In the genomic region with DNA sequence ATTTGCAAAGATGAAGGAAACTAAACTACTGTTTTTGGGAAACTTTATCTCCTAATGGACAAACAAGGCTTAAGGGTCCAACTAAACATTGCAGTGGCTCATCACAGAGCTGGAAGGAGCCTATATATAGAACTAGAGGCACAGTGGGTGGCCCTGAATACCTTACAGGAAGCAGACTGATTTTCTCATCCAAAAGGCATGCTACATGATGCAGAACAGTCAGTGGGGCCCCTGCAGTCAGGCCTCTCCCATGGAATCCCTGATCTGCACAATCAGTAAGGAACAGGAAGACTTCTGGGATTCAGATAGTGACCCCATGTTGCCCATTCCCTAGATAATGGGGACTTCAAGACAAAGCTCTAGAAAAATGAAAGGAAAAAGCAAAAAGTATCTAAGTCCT, we compare ENCODE assay signal across 10 cellular contexts. TPM values are rescaled to one million over a fixed set of nuclear protein-coding genes. Genes with fewer than 3 reads are reported as not detected.
DNase-seq lines count a peak whose midpoint lies in the region; ATAC-seq, FAIRE-seq and TF ChIP-seq lines count a peak whose summit lies in the region.
"Had no signal": no experiment of that assay in that cellular context is flagged by ENCODE, and none has a peak within 500 bp of the region (broad histone marks: within the 10 kb centered on the region; RNA-seq: fewer than 3 reads in every experiment).

No MANE protein-coding gene starts in this region.

- H3K27me3 ChIP-seq in DND-41 (ENCODE audit: insufficient read depth, low read length, poor library complexity) = no peaks in the 10 kb centered on the region
- H3K27me3 ChIP-seq in IMR-90 (ENCODE audit: control insufficient read depth, insufficient read depth, low read length) = no peaks in the 10 kb centered on the region
- H3K27me3 ChIP-seq in astrocyte (ENCODE audit: insufficient read depth, low read length) = no peaks in the 10 kb centered on the region
- no peaks in the 10 kb centered on the region for H3K27me3 ChIP-seq in suprapubic skin
- no peaks in the 10 kb centered on the region for H3K27me3 ChIP-seq in aorta (ENCODE audit: control insufficient read depth in 1 of 2, insufficient read depth in 2 of 2, low read length in 1 of 2)

- H3K4me3 Mint-ChIP-seq in astrocyte (ENCODE audit: unreplicated experiment) (peak overlapping the region; percentile 96), mesothelial cell of epicardium (peak overlapping the region; percentile 24)
- H3K4me3 Mint-ChIP-seq: activated naive CD4-positive, alpha-beta T cell treated with anti-CD3 and anti-CD28 coated beads for 36 hours had no signal

- intact Hi-C loops in IMR-90 (cut with micrococcal nuclease) = loop anchor here (5.0 kb wide), 1 partner anchor 275 kb away; no protein-coding TSS in a partner anchor
- intact Hi-C loops in aorta (cut with DNase I) = loop anchor here in 1 of 2 donors (5.0 kb wide), 1 partner anchor 35 kb away; the partner anchor contains the start of gene TMBIM4

- H2BK120ac ChIP-seq in IMR-90 (ENCODE audit: low read depth, low read length) = peak overlapping the region; percentile 63

- no peak for FAIRE-seq in astrocyte (lab: Jason Lieb, UNC)

- H4K91ac ChIP-seq in IMR-90 (ENCODE audit: insufficient read depth, low read depth, low read length) = peak overlapping the region; percentile 10

- peak overlapping the region; percentile 80 for H2BK5ac ChIP-seq in IMR-90 (ENCODE audit: low read depth, low read length, poor library complexity, severe bottlenecking)

- DNase-seq in DND-41 = no peak
- peak; percentile 94 for DNase-seq in IMR-90
- DNase-seq in astrocyte (ENCODE audit: low read depth) = peak; percentile 82
- no peak for DNase-seq in mesothelial cell of epicardium (ENCODE audit: low spot score in 2 of 2, unreplicated experiment in 2 of 2)
- no peak for DNase-seq in suprapubic skin (ENCODE audit: low spot score in 2 of 2)
- no peak for DNase-seq in MV-4-11 (lab: John Stamatoyannopoulos, UW)
- DNase-seq in Kasumi-1 (lab: John Stamatoyannopoulos, UW) = no peak
- no peak for DNase-seq in aorta
- DNase-seq: activated naive CD4-positive, alpha-beta T cell treated with anti-CD3 and anti-CD28 coated beads for 36 hours; stimulated activated CD4-positive, alpha-beta T cell treated with anti-CD3 and anti-CD28 coated beads, Interleukin-4, amount 100 ng/mL, for 24 hours had no signal

- H3K27me3 Mint-ChIP-seq in astrocyte (ENCODE audit: low read depth, unreplicated experiment) = no peaks in the 10 kb centered on the region
- no peaks in the 10 kb centered on the region for H3K27me3 Mint-ChIP-seq in mesothelial cell of epicardium (ENCODE audit: low read depth)

- H3K9me1 ChIP-seq in IMR-90 (ENCODE audit: insufficient read depth, low read length) = no peaks in the 10 kb centered on the region

- H3K27ac ChIP-seq in DND-41 (ENCODE audit: low read length) = peak overlapping the region; percentile 35; the same call in 1 of the 2 replicates
- H3K27ac ChIP-seq in IMR-90 (ENCODE audit: insufficient read depth, low read length) = peak overlapping the region; percentile 29; the same call in 1 of the 2 replicates
- H3K27ac ChIP-seq in astrocyte (ENCODE audit: low read depth, low read length) = peak overlapping the region; percentile 60
- no peak overlapping the region for H3K27ac ChIP-seq in suprapubic skin
- no peak overlapping the region for H3K27ac ChIP-seq in aorta (ENCODE audit: low read depth in 1 of 2, low read length in 2 of 2)

- H3K9me3 ChIP-seq in DND-41 (ENCODE audit: insufficient read depth, low read length, severe bottlenecking) (no peaks in the 10 kb centered on the region), IMR-90 (ENCODE audit: control insufficient read depth, insufficient read depth, low read length) (no peaks in the 10 kb centered on the region), astrocyte (ENCODE audit: insufficient read depth, low read depth, low read length) (no peaks in the 10 kb centered on the region), suprapubic skin (no peaks in the 10 kb centered on the region), aorta (ENCODE audit: control insufficient read depth, low read length) (no peaks in the 10 kb centered on the region)

- peaks cover 44% of the 10 kb centered on the region for H3K4me1 ChIP-seq in DND-41 (ENCODE audit: insufficient read depth, low read length)
- H3K4me1 ChIP-seq in IMR-90 (ENCODE audit: control insufficient read depth, insufficient read depth, low read length) = peaks cover 5% of the 10 kb centered on the region; the same call in 1 of the 2 replicates
- peaks cover 15% of the 10 kb centered on the region for H3K4me1 ChIP-seq in astrocyte (ENCODE audit: insufficient read depth, low read length)
- H3K4me1 ChIP-seq in suprapubic skin = peaks cover 21% of the 10 kb centered on the region
- peaks cover 2 to 6% of the 10 kb centered on the region in 2 donors for H3K4me1 ChIP-seq in aorta (ENCODE audit: control insufficient read depth in 1 of 2, insufficient read depth in 2 of 2, low read length in 2 of 2)

- H2BK15ac ChIP-seq in IMR-90 (ENCODE audit: low read depth, low read length) = peak overlapping the region; percentile 0; the same call in 1 of the 3 replicates

- no peaks in the 10 kb centered on the region for H3K9me3 Mint-ChIP-seq in astrocyte (ENCODE audit: unreplicated experiment)
- H3K9me3 Mint-ChIP-seq in mesothelial cell of epicardium = peaks cover 6% of the 10 kb centered on the region
- H3K9me3 Mint-ChIP-seq: activated naive CD4-positive, alpha-beta T cell treated with anti-CD3 and anti-CD28 coated beads for 36 hours had no signal

- H3K4me2 ChIP-seq in DND-41 (ENCODE audit: insufficient read depth, low read length) (peak overlapping the region; percentile 94), IMR-90 (ENCODE audit: low read depth, low read length) (peak overlapping the region; percentile 53; the same call in 1 of the 2 replicates), astrocyte (ENCODE audit: low read length) (peak overlapping the region; percentile 91)

- peak overlapping the region; percentile 28; the same call in 1 of the 2 replicates for H4K5ac ChIP-seq in IMR-90 (ENCODE audit: low read depth, low read length)

- 0 out of 2 replicates have a peak overlapping the region, but pooled peaks have one; percentile 21 for H3K9ac ChIP-seq in DND-41 (ENCODE audit: low read depth, low read length)
- H3K9ac ChIP-seq in IMR-90 (ENCODE audit: low read depth, low read length) = no peak overlapping the region
- peak overlapping the region; percentile 94 for H3K9ac ChIP-seq in astrocyte (ENCODE audit: low read length)

- H2AK5ac ChIP-seq in IMR-90 (ENCODE audit: low read depth, low read length) = peak overlapping the region; percentile 50; the same call in 1 of the 2 replicates

- H2AFZ ChIP-seq in DND-41 (ENCODE audit: low read depth, low read length) = no peak overlapping the region
- H2AFZ ChIP-seq in IMR-90 (replicated peaks; ENCODE audit: low read length, poor library complexity) = no peak overlapping the region
- H2AFZ ChIP-seq in astrocyte (ENCODE audit: low read depth, low read length) = no peak overlapping the region

- H3K36me3 ChIP-seq in DND-41 (ENCODE audit: insufficient read depth, low read length) (peaks cover 44% of the 10 kb centered on the region), IMR-90 (ENCODE audit: control insufficient read depth, insufficient read depth, low read length) (peaks cover 2% of the 10 kb centered on the region; the same call in 1 of the 2 replicates), astrocyte (ENCODE audit: insufficient read depth, low read length) (peaks cover 16% of the 10 kb centered on the region), suprapubic skin (peaks cover 27% of the 10 kb centered on the region), aorta (ENCODE audit: control insufficient read depth in 1 of 2, insufficient read depth in 2 of 2, low read length in 1 of 2) (peaks cover 2 to 3% of the 10 kb centered on the region in 2 donors)

- in situ Hi-C loops in IMR-90 (cut with MboI; ENCODE audit: low sequenced_read_pairs) = no loop called here

- peaks cover 55% of the 10 kb centered on the region for H3K79me2 ChIP-seq in DND-41 (ENCODE audit: insufficient read depth, low read length)
- peaks cover 39% of the 10 kb centered on the region for H3K79me2 ChIP-seq in astrocyte (ENCODE audit: insufficient read depth, low read length)

- H3K23ac ChIP-seq in IMR-90 (ENCODE audit: low read depth, low read length) = no peak overlapping the region

- peaks cover 15 to 37% of the 10 kb centered on the region in 2 experiments for H3K79me1 ChIP-seq in IMR-90 (ENCODE audit: low read depth in 1 of 2, low read length in 2 of 2)

- TF ChIP-seq POLR2A in IMR-90 (IDR thresholded peaks at IDR 0.05; ENCODE audit: low read depth, low read length) (0 out of 2 replicates have a peak, but pooled peaks have one; percentile 26), suprapubic skin (IDR thresholded peaks at IDR 0.05) (no peak)

- CTCF ChIA-PET in IMR-90 (lab: Yijun Ruan, JAX) = interaction anchor here (1.1 kb wide), 1 partner anchor 13 kb away, joined by 5 read pairs; no protein-coding TSS in a partner anchor

- H4K20me1 ChIP-seq in DND-41 (ENCODE audit: insufficient read depth, low read length) = 0 out of 2 replicates have a peak, but pooled peaks cover 2% of the 10 kb centered on the region
- no peaks in the 10 kb centered on the region for H4K20me1 ChIP-seq in IMR-90 (ENCODE audit: insufficient read depth, low read length)
- H4K20me1 ChIP-seq in astrocyte (ENCODE audit: insufficient read depth, low read length) = peaks cover 7% of the 10 kb centered on the region

- no peak overlapping the region for H3K56ac ChIP-seq in IMR-90 (ENCODE audit: extremely low read depth, insufficient read depth, low read length)

- TF ChIP-seq CTCF in DND-41 (IDR thresholded peaks at IDR 0.05; ENCODE audit: borderline replicate concordance, extremely low read depth, low read length, poor library complexity, severe bottlenecking) (no peak), IMR-90 (conservative IDR thresholded peaks at IDR 0.05; ENCODE audit: low read depth, low read length) (no peak), astrocyte (IDR thresholded peaks at IDR 0.05; ENCODE audit: insufficient read depth, low read depth, low read length) (no peak), mesothelial cell of epicardium (IDR thresholded peaks at IDR 0.05; ENCODE audit: unreplicated experiment) (no peak), suprapubic skin (IDR thresholded peaks at IDR 0.05) (no peak)

- peak overlapping the region; percentile 64 for H2BK20ac ChIP-seq in IMR-90 (ENCODE audit: low read depth, low read length)

- H3K36me3 Mint-ChIP-seq in astrocyte (ENCODE audit: low read depth, unreplicated experiment) (peaks cover 4% of the 10 kb centered on the region), mesothelial cell of epicardium (peaks cover 15% of the 10 kb centered on the region)

- H3K14ac ChIP-seq in IMR-90 (replicated peaks; ENCODE audit: low read depth, low read length) = 0 out of 2 replicates have a peak overlapping the region, but pooled peaks have one; percentile 10

- POLR2A ChIA-PET in IMR-90 (lab: Charles Lee; ENCODE audit: unreplicated experiment) = no interaction called here

- peak overlapping the region; percentile 84 for H3K4ac ChIP-seq in IMR-90 (ENCODE audit: low read depth, low read length)

- BruUV-seq in IMR-90 (replicated peaks; lab: Mats Ljungman, UMichigan) = no TSS peak

- ATAC-seq in DND-41 (ENCODE audit: insufficient read depth, low read depth) = no peak
- peak; percentile 79 for ATAC-seq in IMR-90 (ENCODE audit: low read depth)
- ATAC-seq in aorta (ENCODE audit: low FRiP score) = no peak

- TF ChIP-seq EP300 in suprapubic skin (IDR thresholded peaks at IDR 0.05) = no peak

- H3K4me3 ChIP-seq in DND-41 (ENCODE audit: low read depth in 1 of 2, low read length in 2 of 2) (peak overlapping the region in 1 of 2 experiments; percentile 76; a peak in 2 of 4 replicates), IMR-90 (ENCODE audit: insufficient read depth, low read depth, low read length) (no peak overlapping the region), astrocyte (ENCODE audit: insufficient read depth, low read depth, low read length) (no peak overlapping the region), suprapubic skin (no peak overlapping the region), aorta (ENCODE audit: low read length in 2 of 2) (no peak overlapping the region)

- H3K18ac ChIP-seq in IMR-90 (ENCODE audit: low read depth, low read length) = peak overlapping the region; percentile 38; the same call in 1 of the 2 replicates

- no peak overlapping the region for H2AK9ac ChIP-seq in IMR-90 (replicated peaks; ENCODE audit: low read depth, low read length, poor library complexity)

- peak overlapping the region; percentile 94 for H3K27ac Mint-ChIP-seq in astrocyte (ENCODE audit: unreplicated experiment)
- peak overlapping the region; percentile 69 for H3K27ac Mint-ChIP-seq in mesothelial cell of epicardium
- H3K27ac Mint-ChIP-seq: activated naive CD4-positive, alpha-beta T cell treated with anti-CD3 and anti-CD28 coated beads for 36 hours had no signal

- no peak for TF ChIP-seq RAD21 in IMR-90 (IDR thresholded peaks at IDR 0.05; ENCODE audit: low read length)

- dilution Hi-C loops in IMR-90 (cut with HindIII; ENCODE audit: low sequenced_read_pairs, unreplicated experiment) = no loop called here

- peak overlapping the region in 1 of 2 experiments; percentile 32; a peak in 1 of 4 replicates for H4K8ac ChIP-seq in IMR-90 (ENCODE audit: low read depth in 2 of 2, low read length in 2 of 2)

- H3K4me1 Mint-ChIP-seq in astrocyte (ENCODE audit: low read depth, unreplicated experiment) (peaks cover 26% of the 10 kb centered on the region), mesothelial cell of epicardium (peaks cover 39% of the 10 kb centered on the region)

RNA-seq across cellular contexts. Expression of gene LLPH, which starts 1.9 kb away (rescaled TPM):
- total RNA-seq in IMR-90 (2012; rRNA removed) = 2.7 and 9.2 TPM in 2 replicates
- 13.0 and 17.0 TPM in 2 replicates for polyA plus RNA-seq in IMR-90 (2012; rRNA removed)
- polyA plus RNA-seq in IMR-90 (2012; cell fraction: cytosol; rRNA removed) = 0.54 and 0.95 TPM in 2 replicates
- 0.14 and 2.2 TPM in 2 replicates for polyA plus RNA-seq in IMR-90 (2012; cell fraction: nucleus; rRNA removed; ENCODE audit: low replicate concordance)
- total RNA-seq in astrocyte = 34.6 and 37.3 TPM in 2 replicates
- total RNA-seq in mesothelial cell of epicardium = 21.0 to 22.8 TPM (median 22.8 TPM) in 3 replicates
- 1 to 10 TPM; 6.4 to 8.3 (median 6.7) TPM for total RNA-seq in suprapubic skin
- 10 to 100 TPM; 16.1 to 19.0 TPM for total RNA-seq in aorta
- polyA plus RNA-seq in aorta = 10 to 100 TPM; 18.0 to 26.5 TPM

RNA-seq across cellular contexts. Expression of gene TMBIM4, which starts 37.4 kb away (rescaled TPM):
- total RNA-seq in IMR-90 (2012; rRNA removed) (59.3 and 89.7 TPM in 2 replicates), astrocyte (41.2 and 41.5 TPM in 2 replicates), mesothelial cell of epicardium (31.0 to 31.9 TPM (median 31.4 TPM) in 3 replicates), suprapubic skin (100 to 1,000 TPM in 2 of 4 donors, 10 to 100 TPM in 2; 48.6 to 136 (median 108) TPM), aorta (100 to 1,000 TPM; 100 to 112 TPM)
- polyA plus RNA-seq in IMR-90 (2012; rRNA removed) (33.7 and 38.7 TPM in 2 replicates), aorta (100 to 1,000 TPM; 107 to 161 TPM)
- polyA plus RNA-seq in IMR-90 (2012; cell fraction: cytosol; rRNA removed) = 79.5 and 106 TPM in 2 replicates
- polyA plus RNA-seq in IMR-90 (2012; cell fraction: nucleus; rRNA removed; ENCODE audit: low replicate concordance) = 12.2 and 34.5 TPM in 2 replicates

RNA-seq across cellular contexts. Expression of gene IRAK3, which starts 56.6 kb away (rescaled TPM):
- 0.72 and 1.1 TPM in 2 replicates for total RNA-seq in IMR-90 (2012; rRNA removed)
- 0.34 and 0.53 TPM in 2 replicates for polyA plus RNA-seq in IMR-90 (2012; rRNA removed)
- polyA plus RNA-seq in IMR-90 (2012; cell fraction: cytosol; rRNA removed) = 0.05 and 0.07 TPM in 2 replicates
- 0.13 and 1.0 TPM in 2 replicates for polyA plus RNA-seq in IMR-90 (2012; cell fraction: nucleus; rRNA removed; ENCODE audit: low replicate concordance)
- total RNA-seq in astrocyte = 0.05 and 0.10 TPM in 2 replicates
- 1.5 to 2.2 TPM (median 1.9 TPM) in 3 replicates for total RNA-seq in mesothelial cell of epicardium
- total RNA-seq in suprapubic skin = 1 to 10 TPM; 3.8 to 8.8 (median 7.1) TPM
- 10 to 100 TPM; 29.7 to 32.2 TPM for total RNA-seq in aorta
- 1 to 10 TPM; 5.0 to 7.6 TPM for polyA plus RNA-seq in aorta

Comparison
In these comparisons a context has a peak if more than half of its experiments do, and no peak if none do; other contexts are left out.
1. DNase-seq: peak in IMR-90 (single experiment) and astrocyte (single experiment); none in DND-41 (single experiment), mesothelial cell of epicardium (0 of 2), suprapubic skin (0 of 2), MV-4-11 (single experiment), Kasumi-1 (0 of 2) and aorta (0 of 2).
2. H3K27ac ChIP-seq: peak in DND-41 (single experiment), IMR-90 (single experiment) and astrocyte (single experiment); none in suprapubic skin (single experiment) and aorta (0 of 2).
3. Peak in every context shown above with its lines, with median percentiles within 50 percentile points of each other: H3K4me2 ChIP-seq.